8 cellular contexts compared by ENCODE assay signal in the genomic region with DNA sequence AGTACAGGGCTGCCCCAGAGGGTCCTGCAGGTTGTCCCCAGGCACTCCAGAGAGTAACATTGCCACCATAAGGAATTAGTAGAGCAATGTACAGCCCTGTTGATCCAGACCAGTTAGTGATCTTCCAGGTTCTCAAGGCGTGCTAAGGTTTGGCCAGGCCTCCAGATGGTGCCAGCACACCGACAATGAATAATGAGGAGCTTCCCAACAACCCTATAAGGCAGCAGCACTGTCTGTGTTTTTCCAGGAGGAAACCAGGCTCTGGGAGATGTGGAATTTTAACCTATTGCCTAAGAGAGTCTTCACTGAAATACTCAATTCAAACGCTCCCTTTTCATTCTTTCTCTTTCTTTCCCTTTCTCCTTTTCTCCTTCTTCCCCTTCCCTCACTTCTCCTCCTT.
DNase-seq lines count a peak whose midpoint lies in the region; ATAC-seq and TF ChIP-seq lines count a peak whose summit lies in the region.

No MANE protein-coding gene starts in this region.

- H3K4me2 ChIP-seq in PC-9 (no peak overlapping the region), neural progenitor cell (no peak overlapping the region)

- H3K36me3 ChIP-seq in PC-9 (ENCODE audit: low read depth) (no peaks in the 10 kb centered on the region), neural progenitor cell (no peaks in the 10 kb centered on the region), H7 (replicated peaks; ENCODE audit: control insufficient read depth, insufficient read depth, low read length) (no peaks in the 10 kb centered on the region)

- CTCF ChIA-PET in PC-9 (lab: Charles Lee) = interaction anchor here (0.6 kb wide), 1 partner anchor 614 kb away, joined by 3 read pairs; no protein-coding TSS in a partner anchor
- CTCF ChIA-PET in activated CD8-positive, alpha-beta memory T cell treated with anti-CD3 and anti-CD28 coated beads, Interleukin-2, amount 10 ng/mL, durations not matched to agents 7 days and 5 days (lab: Charles Lee) = interaction anchor here (1.8 kb wide), 1 partner anchor 28 kb away, joined by 3 read pairs; no protein-coding TSS in a partner anchor

- H3K27me3 ChIP-seq in PC-9 (ENCODE audit: insufficient read depth, low read depth) (no peaks in the 10 kb centered on the region), neural progenitor cell (no peaks in the 10 kb centered on the region), H7 (ENCODE audit: control insufficient read depth, insufficient read depth, low read length) (no peaks in the 10 kb centered on the region)

- H3K27ac ChIP-seq in PC-9 = no peak overlapping the region
- no peak overlapping the region for H3K27ac ChIP-seq in neural progenitor cell

- intact Hi-C loops in PC-9 (cut with micrococcal nuclease; ENCODE audit: unreplicated experiment) = no loop called here

- no peaks in the 10 kb centered on the region for H3K9me3 ChIP-seq in PC-9 (ENCODE audit: insufficient read depth, low read depth)
- no peaks in the 10 kb centered on the region for H3K9me3 ChIP-seq in neural progenitor cell (ENCODE audit: low read depth)

- H3K4me1 ChIP-seq in PC-9 (replicated peaks; ENCODE audit: insufficient read depth) (no peaks in the 10 kb centered on the region), neural progenitor cell (no peaks in the 10 kb centered on the region)

- H3K4me3 Mint-ChIP-seq in neural progenitor cell = no peak overlapping the region
- H3K4me3 Mint-ChIP-seq in activated CD8-positive, alpha-beta memory T cell treated with anti-CD3 and anti-CD28 coated beads, Interleukin-2, amount 10 ng/mL, durations not matched to agents 7 days and 5 days = no peak overlapping the region

- in situ Hi-C loops in Caki2 (cut with HindIII; ENCODE audit: low pct_unique_long_range_greater_than_20kb, low sequenced_read_pairs) = no loop called here

- no peaks in the 10 kb centered on the region for H3K9me3 Mint-ChIP-seq in neural progenitor cell
- no peaks in the 10 kb centered on the region for H3K9me3 Mint-ChIP-seq in activated CD8-positive, alpha-beta memory T cell treated with anti-CD3 and anti-CD28 coated beads, Interleukin-2, amount 10 ng/mL, durations not matched to agents 7 days and 5 days (ENCODE audit: low read depth)

- H3K36me3 Mint-ChIP-seq in neural progenitor cell = peaks cover 4% of the 10 kb centered on the region
- peaks cover 4% of the 10 kb centered on the region for H3K36me3 Mint-ChIP-seq in activated CD8-positive, alpha-beta memory T cell treated with anti-CD3 and anti-CD28 coated beads, Interleukin-2, amount 10 ng/mL, durations not matched to agents 7 days and 5 days

- H4K20me1 ChIP-seq in PC-9 (ENCODE audit: insufficient read depth) (no peaks in the 10 kb centered on the region), neural progenitor cell (ENCODE audit: low read depth) (no peaks in the 10 kb centered on the region)

- no TSS peak for BruUV-seq in PC-9 (replicated peaks; lab: Mats Ljungman, UMichigan)

- H3K79me2 ChIP-seq in PC-9 (ENCODE audit: low read depth) (no peaks in the 10 kb centered on the region), neural progenitor cell (ENCODE audit: low read depth) (no peaks in the 10 kb centered on the region)

- POLR2A ChIA-PET in PC-9 (lab: Charles Lee; ENCODE audit: unreplicated experiment) = no interaction called here

- no peak overlapping the region for H2AFZ ChIP-seq in PC-9
- H2AFZ ChIP-seq in neural progenitor cell (replicated peaks) = no peak overlapping the region

- ATAC-seq in activated CD8-positive, alpha-beta memory T cell treated with anti-CD3 and anti-CD28 coated beads, Interleukin-2, amount 10 ng/mL, durations not matched to agents 7 days and 5 days = no peak
- no peak for ATAC-seq in HG02970 (IDR thresholded peaks at IDR 0.05; ENCODE audit: low FRiP score, unreplicated experiment)

- H3K4me1 Mint-ChIP-seq in neural progenitor cell = no peaks in the 10 kb centered on the region
- no peaks in the 10 kb centered on the region for H3K4me1 Mint-ChIP-seq in activated CD8-positive, alpha-beta memory T cell treated with anti-CD3 and anti-CD28 coated beads, Interleukin-2, amount 10 ng/mL, durations not matched to agents 7 days and 5 days

- H3K9ac ChIP-seq in neural progenitor cell = no peak overlapping the region

- H3K9me2 ChIP-seq in PC-9 (ENCODE audit: insufficient read depth) = no peaks in the 10 kb centered on the region

- H3F3A ChIP-seq in PC-9 (ENCODE audit: insufficient read depth, low read depth) = no peaks in the 10 kb centered on the region
- no peaks in the 10 kb centered on the region for H3F3A ChIP-seq in neural progenitor cell (ENCODE audit: low read depth)

- TF ChIP-seq CTCF in PC-9 (conservative IDR thresholded peaks at IDR 0.05) (peak; percentile 42; the same call in 1 of the 2 replicates), fibroblast of the aortic adventitia (IDR thresholded peaks at IDR 0.05; ENCODE audit: insufficient read depth, low read length) (peak; percentile 36), neural progenitor cell (IDR thresholded peaks at IDR 0.05) (peak; percentile 19)

- H3K27ac Mint-ChIP-seq in neural progenitor cell = no peak overlapping the region
- no peak overlapping the region for H3K27ac Mint-ChIP-seq in activated CD8-positive, alpha-beta memory T cell treated with anti-CD3 and anti-CD28 coated beads, Interleukin-2, amount 10 ng/mL, durations not matched to agents 7 days and 5 days

- H3K27me3 Mint-ChIP-seq in neural progenitor cell (ENCODE audit: insufficient read depth, low read depth) = no peaks in the 10 kb centered on the region
- no peaks in the 10 kb centered on the region for H3K27me3 Mint-ChIP-seq in activated CD8-positive, alpha-beta memory T cell treated with anti-CD3 and anti-CD28 coated beads, Interleukin-2, amount 10 ng/mL, durations not matched to agents 7 days and 5 days

- peak; percentile 2 for DNase-seq in Caki2 (ENCODE audit: low read depth)
- no peak for DNase-seq in PC-9
- peak; percentile 76 for DNase-seq in fibroblast of the aortic adventitia (ENCODE audit: low read depth)
- peak; percentile 22 for DNase-seq in neural progenitor cell (ENCODE audit: low spot score)
- no peak for DNase-seq in activated CD8-positive, alpha-beta memory T cell treated with anti-CD3 and anti-CD28 coated beads, Interleukin-2, amount 10 ng/mL, durations not matched to agents 7 days and 5 days
- no peak for DNase-seq in H7
- no peak for DNase-seq in activated gamma-delta T cell (lab: John Stamatoyannopoulos, UW)

- H3K4me3 ChIP-seq in PC-9 (no peak overlapping the region), fibroblast of the aortic adventitia (ENCODE audit: low read depth, low read length) (no peak overlapping the region), neural progenitor cell (no peak overlapping the region), H7 (ENCODE audit: insufficient read depth, low read depth, low read length) (no peak overlapping the region)

Comparison
In these comparisons a context has a peak if more than half of its experiments do, and no peak if none do; other contexts are left out.
1. DNase-seq: peak in Caki2 (single experiment), fibroblast of the aortic adventitia (single experiment) and neural progenitor cell (single experiment); none in PC-9 (0 of 2), activated CD8-positive, alpha-beta memory T cell treated with anti-CD3 and anti-CD28 coated beads, Interleukin-2, amount 10 ng/mL, durations not matched to agents 7 days and 5 days (single experiment), H7 (single experiment) and activated gamma-delta T cell (single experiment).
2. Peak in every context shown above with its lines, with median percentiles within 50 percentile points of each other: CTCF ChIP-seq.